30 cellular contexts compared by ENCODE assay signal in the genomic region with DNA sequence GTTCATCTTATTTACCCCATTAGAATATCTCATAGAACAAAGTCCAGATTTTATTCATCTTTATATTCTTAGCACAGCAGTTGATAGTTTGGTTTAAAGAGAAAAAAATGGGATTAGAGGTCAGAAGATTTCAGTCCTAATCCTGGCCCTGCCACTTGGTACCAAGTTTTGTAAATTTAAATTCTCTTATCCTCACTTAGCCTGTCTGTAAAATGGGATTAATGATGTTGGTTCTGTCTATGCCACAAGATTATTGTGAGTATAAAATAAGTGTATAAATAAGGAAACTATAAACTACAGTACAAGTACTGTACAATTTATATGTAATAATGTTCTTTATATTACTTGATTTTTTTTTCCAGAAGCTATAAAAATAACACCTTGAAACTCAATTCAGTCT. TPM values are rescaled to one million over a fixed set of nuclear protein-coding genes. Genes with fewer than 3 reads are reported as not detected.
"Had no signal": no experiment of that assay in that cellular context is flagged by ENCODE, and none has a peak within 500 bp of the region (broad histone marks: within the 10 kb centered on the region; RNA-seq: fewer than 3 reads in every experiment).

No MANE protein-coding gene starts in this region.

- H3K36me3 ChIP-seq: pancreas, prostate gland, uterus had no signal

- ATAC-seq: left colon; left lung; lower lobe of right lung; natural killer cell treated with Interleukin-12 subunit alpha and Interleukin-12 subunit beta and Interleukin-15 and Interleukin-18, amount 100 ng/mL, for 72 hours; pancreas; right cardiac atrium; stimulated activated memory B cell treated with anti-CD40 and anti-IgM and Interleukin-4, amounts not matched to agents 10 μg/mL and 1 μg/mL and 100 μg/mL, for 72 hours; stimulated activated naive CD8-positive, alpha-beta T cell treated with anti-CD3 and anti-CD28 coated beads, Interleukin-15, amount 100 ng/mL, for 72 hours had no signal

- H3K27me3 ChIP-seq: left lung, pancreas, tibial nerve, uterus had no signal

- H3K4me2 ChIP-seq: smooth muscle cell had no signal

- H3K4me3 ChIP-seq: left lung, lower lobe of right lung, pancreas, prostate gland, smooth muscle cell, tibial nerve, uterus had no signal

- H3K27ac ChIP-seq: left lung, lower lobe of right lung, pancreas, prostate gland, tibial nerve, uterus had no signal

- H3K9me3 ChIP-seq: left lung, lower lobe of right lung, pancreas, prostate gland, tibial nerve, uterus had no signal

- DNase-seq: hypothalamus; immature natural killer cell; kidney; left colon; left lung; lower lobe of right lung; mesendoderm; naive B cell; pancreas; posterior cingulate gyrus; retina; right cardiac atrium; stimulated activated CD4-positive, alpha-beta T cell treated with anti-CD3 and anti-CD28 coated beads, Interleukin-1b, Interleukin-23, amount 100 ng/mL, for 48 hours; stimulated activated CD4-positive, alpha-beta T cell treated with anti-CD3 and anti-CD28 coated beads, Interleukin-2, amount 100 ng/mL, for 48 hours; stimulated activated CD4-positive, alpha-beta T cell treated with anti-CD3 and anti-CD28 coated beads, Interleukin-4, amount 100 ng/mL, for 4 hours; stimulated activated CD8-positive, alpha-beta memory T cell treated with anti-CD3 and anti-CD28 coated beads, Interleukin-4, amount 100 ng/mL, for 48 hours; stimulated activated naive CD4-positive, alpha-beta T cell treated with Interleukin-2 at 50 U/mL for 16 hours; stimulated activated naive CD8-positive, alpha-beta T cell treated with anti-CD3 and anti-CD28 coated beads, Interleukin-15, amount 100 ng/mL, for 72 hours; substantia nigra; uterus had no signal

- H3K4me1 ChIP-seq: left lung, lower lobe of right lung, pancreas, prostate gland, tibial nerve, uterus had no signal

RNA-seq across cellular contexts. Expression of a gene that starts 17.1 kb away (rescaled TPM):
- total RNA-seq: left colon; mononuclear cell; natural killer cell treated with Interleukin-12 subunit alpha and Interleukin-12 subunit beta and Interleukin-15 and Interleukin-18, amount 100 ng/mL, for 72 hours; omental fat pad; pancreas; right cardiac atrium; smooth muscle cell; ureter had no signal
- polyA plus RNA-seq: immature natural killer cell, liver, right cardiac atrium had no signal

RNA-seq across cellular contexts. Expression of a gene that starts 38.0 kb away (rescaled TPM):
- total RNA-seq: skeletal muscle tissue, smooth muscle cell had no signal
